In the genomic region with DNA sequence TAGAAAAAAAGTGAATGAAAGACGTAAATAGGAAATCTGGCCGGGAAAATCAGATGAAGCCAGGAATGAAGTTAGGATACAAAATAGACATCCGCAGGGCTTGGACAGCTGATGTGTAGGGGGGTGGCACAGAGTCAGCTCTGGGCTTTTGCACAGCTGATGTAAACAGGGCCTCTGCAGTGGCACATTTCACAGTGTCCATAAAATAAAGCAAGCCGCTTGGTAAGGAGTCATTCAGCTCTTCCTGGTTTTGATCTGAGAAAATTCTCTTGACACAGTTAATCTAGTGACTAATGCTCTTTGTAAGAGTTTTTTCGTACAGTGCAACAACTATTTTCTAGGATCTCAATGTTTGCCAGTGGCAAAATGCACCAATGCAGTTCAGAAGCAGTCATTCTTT, we compare ENCODE assay signal across 20 cellular contexts.
A peak's percentile ranks its signal among the peaks of the same experiment; 100 is the strongest.
DNase-seq lines count a peak whose midpoint lies in the region; TF ChIP-seq lines count a peak whose summit lies in the region.
"Had no signal": no experiment of that assay in that cellular context is flagged by ENCODE, and none has a peak within 500 bp of the region (broad histone marks: within the 10 kb centered on the region; RNA-seq: fewer than 3 reads in every experiment).

No MANE protein-coding gene starts in this region.

- no peaks in the 10 kb centered on the region for H3K9me3 ChIP-seq in SJCRH30 (replicated peaks)
- H3K9me3 ChIP-seq in skeletal muscle satellite cell (replicated peaks; ENCODE audit: low read length) = no peaks in the 10 kb centered on the region
- no peaks in the 10 kb centered on the region for H3K9me3 ChIP-seq in BE2C
- H3K9me3 ChIP-seq: ascending aorta, gastroesophageal sphincter, MG63, prostate gland, testis had no signal

- DNase-seq in GM04503 (ENCODE audit: low read depth) (peak; percentile 3), SJCRH30 (peak; percentile 3 to 17), fibroblast of peridontal ligament (ENCODE audit: extremely low read depth) (peak; percentile 17), MV-4-11 (lab: John Stamatoyannopoulos, UW) (no peak), NOMO-1 (lab: John Stamatoyannopoulos, UW; ENCODE audit: unreplicated experiment in 2 of 2) (no peak), DMS114 treated with DMSO at 0.1 percent for 48 hours (lab: John Stamatoyannopoulos, UW; ENCODE audit: unreplicated experiment) (no peak), BE2C (no peak)
- DNase-seq: activated CD4-positive, alpha-beta memory T cell treated with anti-CD3 and anti-CD28 coated beads for 36 hours; activated naive CD4-positive, alpha-beta T cell; activated T-cell treated with anti-CD3 and anti-CD28 coated beads for 4 hours; effector memory CD8-positive, alpha-beta T cell; GOT3; MG63; NCI-H1694 treated with DMSO at 0.1 percent for 48 hours; NCI-H226; testis had no signal

- no peaks in the 10 kb centered on the region for H3K36me3 ChIP-seq in SJCRH30
- no peaks in the 10 kb centered on the region for H3K36me3 ChIP-seq in skeletal muscle satellite cell (ENCODE audit: insufficient read depth, low read length)
- H3K36me3 ChIP-seq in BE2C = no peaks in the 10 kb centered on the region
- H3K36me3 ChIP-seq: ascending aorta, gastroesophageal sphincter, MG63, prostate gland had no signal

- H3K4me3 ChIP-seq in SJCRH30 (no peak overlapping the region), skeletal muscle satellite cell (ENCODE audit: low read length) (no peak overlapping the region), BE2C (ENCODE audit: low read depth, low read length) (no peak overlapping the region)
- H3K4me3 ChIP-seq: ascending aorta, gastroesophageal sphincter, MG63, prostate gland, testis had no signal

- peak overlapping the region; percentile 49 for H3K9ac ChIP-seq in skeletal muscle satellite cell (ENCODE audit: low read depth, low read length)

- no peaks in the 10 kb centered on the region for H3K4me1 ChIP-seq in SJCRH30
- H3K4me1 ChIP-seq in skeletal muscle satellite cell (ENCODE audit: control insufficient read depth, insufficient read depth, low read length) = peaks cover 27% of the 10 kb centered on the region
- H3K4me1 ChIP-seq in BE2C = no peaks in the 10 kb centered on the region
- H3K4me1 ChIP-seq: ascending aorta, gastroesophageal sphincter, prostate gland, testis had no signal

- peak overlapping the region; percentile 64 for H3K4me2 ChIP-seq in skeletal muscle satellite cell (ENCODE audit: low read length)

- no peak overlapping the region for H3K27ac ChIP-seq in SJCRH30
- H3K27ac ChIP-seq: ascending aorta, gastroesophageal sphincter, prostate gland, testis had no signal

- H3K27me3 ChIP-seq in SJCRH30 (no peaks in the 10 kb centered on the region), skeletal muscle satellite cell (ENCODE audit: control insufficient read depth, insufficient read depth, low read length) (no peaks in the 10 kb centered on the region), BE2C (no peaks in the 10 kb centered on the region)
- H3K27me3 ChIP-seq: ascending aorta, gastroesophageal sphincter, testis had no signal

- TF ChIP-seq CTCF in BE2C (IDR thresholded peaks at IDR 0.05; ENCODE audit: low read depth, low read length) = no peak

Comparison
In these comparisons a context has a peak if more than half of its experiments do, and no peak if none do; other contexts are left out.
1. DNase-seq: peak in GM04503 (single experiment), SJCRH30 (2 of 2) and fibroblast of peridontal ligament (single experiment); none in MV-4-11 (single experiment), NOMO-1 (0 of 2), DMS114 treated with DMSO at 0.1 percent for 48 hours (single experiment) and BE2C (single experiment).